Comparison of ENCODE assay signal across 14 cellular contexts in the genomic region with DNA sequence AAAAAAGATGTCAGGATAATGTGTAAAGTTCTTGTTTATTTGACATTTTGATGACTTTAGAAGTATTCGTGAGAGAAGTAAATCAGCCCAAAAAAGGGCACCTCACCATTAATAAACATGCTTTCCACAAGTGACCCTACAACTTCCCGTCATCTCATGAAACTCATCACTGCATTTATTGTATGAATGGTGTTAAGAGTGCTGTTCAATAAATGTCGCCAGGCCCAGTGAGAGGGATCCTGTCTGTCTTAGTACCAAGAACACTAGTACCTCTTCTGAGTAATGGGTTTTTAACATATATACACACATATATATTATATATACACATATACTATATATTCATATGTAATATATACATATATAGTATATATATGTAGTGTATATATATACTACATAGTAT.
DNase-seq lines count a peak whose midpoint lies in the region; ATAC-seq, FAIRE-seq and TF ChIP-seq lines count a peak whose summit lies in the region.
"Had no signal": no experiment of that assay in that cellular context is flagged by ENCODE, and none has a peak within 500 bp of the region (broad histone marks: within the 10 kb centered on the region; RNA-seq: fewer than 3 reads in every experiment).

No MANE protein-coding gene starts in this region.

- H3K36me3 ChIP-seq in spleen: no peaks in the 10 kb centered on the region

- no peak overlapping the region for H3K4me3 ChIP-seq in spleen

- no peak for TF ChIP-seq CTCF in spleen (IDR thresholded peaks at IDR 0.05 in 8 of 11, conservative IDR thresholded peaks at IDR 0.05 in 3 of 11)

- peak overlapping the region in 6 of 8 donors; percentile 15 to 71 (median 53) for H3K27ac ChIP-seq in spleen
- H3K27ac ChIP-seq: epithelial cell of prostate had no signal

- DNase-seq in spleen (no peak), DMS53 treated with DMSO at 0.1 percent for 48 hours (lab: John Stamatoyannopoulos, UW; ENCODE audit: unreplicated experiment) (no peak), RCC 7860 (ENCODE audit: low spot score) (no peak), NCI-H2171 (lab: John Stamatoyannopoulos, UW) (no peak)
- no peak for DNase-seq in activated CD8-positive, alpha-beta memory T cell treated with anti-CD3 and anti-CD28 coated beads for 24 hours
- DNase-seq: activated CD4-positive, alpha-beta T cell treated with anti-CD3 and anti-CD28 coated beads, Interleukin-2, amount 50 U/mL, for 1 hour; activated gamma-delta T cell treated with Interleukin-2 at 50 U/mL for 16 hours; central memory CD4-positive, alpha-beta T cell; mammary epithelial cell; NCI-H2171 treated with DMSO at 0.1 percent for 48 hours had no signal

- FAIRE-seq in RCC 7860 (lab: Jason Lieb, UNC): no peak

- H3K27me3 ChIP-seq in spleen (replicated peaks in 1 of 7): no peaks in the 10 kb centered on the region

- intact Hi-C loops in spleen (cut with DNase I; ENCODE audit: low total_unique reads): no loop called here

- H3K9me3 ChIP-seq in spleen: peaks cover 0 to 4% (median 0%) of the 10 kb centered on the region in 8 donors

- peaks cover 0 to 13% (median 0%) of the 10 kb centered on the region in 6 donors for H3K4me1 ChIP-seq in spleen

- TF ChIP-seq POLR2A in spleen (IDR thresholded peaks at IDR 0.05): no peak

- ATAC-seq in GM19043 (IDR thresholded peaks at IDR 0.05; ENCODE audit: low read depth, unreplicated experiment) (peak; percentile 32), GM21825 (IDR thresholded peaks at IDR 0.05; ENCODE audit: unreplicated experiment) (peak; percentile 19), HG03139 (IDR thresholded peaks at IDR 0.05; ENCODE audit: unreplicated experiment) (peak; percentile 36)

- 64 to 80% (median 67%) methylated on average over 3 of the region's 3 CpGs for WGBS in spleen, 5 donors
